22 cellular contexts compared by ENCODE assay signal in the genomic region with DNA sequence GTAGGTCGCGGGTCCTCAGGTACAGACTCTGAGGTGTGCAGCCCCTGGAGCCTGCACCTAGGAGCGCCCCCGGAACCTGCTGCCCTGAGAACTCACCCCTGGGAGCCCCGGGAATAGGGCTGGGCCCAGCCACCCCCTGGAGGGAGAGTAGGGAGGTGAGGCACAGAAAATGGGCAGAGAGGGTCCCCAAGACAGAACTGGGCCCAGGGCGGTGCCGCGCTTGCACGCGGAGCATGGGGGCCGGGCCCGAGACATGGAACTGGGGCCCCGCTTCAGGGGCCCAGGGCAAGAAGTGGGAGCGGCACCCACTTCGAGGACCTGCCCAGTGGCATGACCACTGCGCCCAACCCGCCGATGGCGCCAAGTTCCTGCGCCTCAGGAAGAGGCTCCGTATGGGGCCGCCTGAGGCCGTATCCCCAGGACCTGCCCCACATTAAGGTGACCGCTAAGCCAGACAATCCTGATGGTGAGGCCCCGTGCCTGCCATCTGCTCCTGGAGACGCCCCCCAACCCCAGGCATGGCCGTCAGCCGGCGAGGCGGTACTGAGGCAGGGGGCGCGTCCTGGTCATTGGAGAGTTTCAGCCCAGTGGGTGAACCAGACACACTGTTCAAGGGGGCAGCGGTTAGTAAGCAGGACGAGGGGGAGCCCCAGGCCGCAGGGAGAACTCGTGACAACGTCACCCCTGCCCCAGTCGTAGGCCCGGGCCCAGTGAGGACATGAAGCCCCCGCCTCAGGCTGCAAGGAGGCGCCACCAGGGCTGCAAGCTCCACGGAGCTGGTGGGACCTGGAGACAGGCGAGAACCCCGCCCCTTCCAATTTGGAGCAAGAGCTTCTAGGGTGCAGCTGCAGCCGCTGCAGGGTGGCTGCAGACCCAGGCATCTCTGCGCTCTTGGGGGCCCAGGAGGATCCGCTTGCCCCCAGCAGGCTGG.
A peak's percentile ranks its signal among the peaks of the same experiment; 100 is the strongest.
DNase-seq lines count a peak whose midpoint lies in the region; ATAC-seq and TF ChIP-seq lines count a peak whose summit lies in the region.
"Had no signal": no experiment of that assay in that cellular context is flagged by ENCODE, and none has a peak within 500 bp of the region (broad histone marks: within the 10 kb centered on the region; RNA-seq: fewer than 3 reads in every experiment).

No MANE protein-coding gene starts in this region.

- H3F3A ChIP-seq in SK-N-SH (replicated peaks; ENCODE audit: insufficient read depth), result no peaks in the 10 kb centered on the region

- TF ChIP-seq RAD21 in SK-N-SH (IDR thresholded peaks at IDR 0.05; ENCODE audit: low read length), result no peak

- H3K9ac ChIP-seq in SK-N-SH, result no peak overlapping the region
- H3K9ac ChIP-seq: BLaER1 treated with 17β-estradiol and CSF1 and Interleukin-3, amounts not matched to agents 10 nM and 100 nM had no signal

- ATAC-seq in SK-N-SH treated with all-trans-retinoic acid at 6 μM for 48 hours (no peak), lower lobe of right lung (peak; percentile 14 to 18), GM18520 (IDR thresholded peaks at IDR 0.05; ENCODE audit: unreplicated experiment) (no peak), HG03378 (IDR thresholded peaks at IDR 0.05; ENCODE audit: unreplicated experiment) (no peak), gastrocnemius medialis (no peak)
- ATAC-seq: HCT116 had no signal

- H3K36me3 ChIP-seq in SK-N-SH (replicated peaks in 1 of 2; ENCODE audit: control insufficient read depth in 1 of 2, insufficient read depth in 2 of 2, low read length in 1 of 2), result no peaks in the 10 kb centered on the region
- no peaks in the 10 kb centered on the region for H3K36me3 ChIP-seq in lower lobe of right lung
- H3K36me3 ChIP-seq in spleen, result no peaks in the 10 kb centered on the region
- no peaks in the 10 kb centered on the region for H3K36me3 ChIP-seq in gastrocnemius medialis
- H3K36me3 ChIP-seq: BLaER1 treated with 17β-estradiol and CSF1 and Interleukin-3, amounts not matched to agents 10 nM and 100 nM; MG63; Peyer's patch; SJCRH30 had no signal

- CTCF ChIA-PET in SK-N-SH (lab: Yijun Ruan, JAX), result interaction anchor here (1.2 kb wide), 1 partner anchor 10 kb away, joined by 4 read pairs; no protein-coding TSS in a partner anchor

- POLR2A ChIA-PET in SK-N-SH (lab: Yijun Ruan, JAX), result no interaction called here

- no peak for TF ChIP-seq EP300 in SK-N-SH (IDR thresholded peaks at IDR 0.05; ENCODE audit: borderline replicate concordance in 1 of 2, low read depth in 1 of 2, low read length in 1 of 2)

- in situ Hi-C loops in gastrocnemius medialis (cut with MboI; ENCODE audit: low sequenced_read_pairs in 4 of 4), result no loop called here

- H4K20me1 ChIP-seq in SK-N-SH (ENCODE audit: insufficient read depth), result no peaks in the 10 kb centered on the region
- H4K20me1 ChIP-seq: BLaER1 treated with 17β-estradiol and CSF1 and Interleukin-3, amounts not matched to agents 10 nM and 100 nM had no signal

- H3K9me3 ChIP-seq in SK-N-SH, result no peaks in the 10 kb centered on the region
- no peaks in the 10 kb centered on the region for H3K9me3 ChIP-seq in lower lobe of right lung
- peaks cover 0 to 10% (median 0%) of the 10 kb centered on the region in 8 donors for H3K9me3 ChIP-seq in spleen
- no peaks in the 10 kb centered on the region for H3K9me3 ChIP-seq in gastrocnemius medialis
- H3K9me3 ChIP-seq: MG63, Peyer's patch, SJCRH30 had no signal

- H3K27ac ChIP-seq in SK-N-SH (ENCODE audit: low read depth in 2 of 2, low read length in 1 of 2) (no peak overlapping the region), lower lobe of right lung (no peak overlapping the region), spleen (no peak overlapping the region), gastrocnemius medialis (no peak overlapping the region)
- H3K27ac ChIP-seq: 22Rv1; BLaER1 treated with 17β-estradiol and CSF1 and Interleukin-3, amounts not matched to agents 10 nM and 100 nM; Peyer's patch; SJCRH30 had no signal

- H3K79me2 ChIP-seq in SK-N-SH (ENCODE audit: insufficient read depth), result no peaks in the 10 kb centered on the region

- no peak overlapping the region for H2AFZ ChIP-seq in SK-N-SH (ENCODE audit: low read depth)

- 61% methylated on average over 14 of the region's 47 CpGs for WGBS in SK-N-SH (ENCODE audit: low lambda C conversion rate)
- WGBS in spleen, 5 donors, result 91 to 97% (median 94%) methylated on average over 36 to 47 of the region's 47 CpGs

- TF ChIP-seq CTCF in SK-N-SH (IDR thresholded peaks at IDR 0.05) (no peak), lower lobe of right lung (IDR thresholded peaks at IDR 0.05) (no peak), spleen (IDR thresholded peaks at IDR 0.05 in 8 of 11, conservative IDR thresholded peaks at IDR 0.05 in 3 of 11) (no peak), gastrocnemius medialis (IDR thresholded peaks at IDR 0.05 in 4 of 5, conservative IDR thresholded peaks at IDR 0.05 in 1 of 5) (no peak)

- H3K27me3 ChIP-seq in SK-N-SH (ENCODE audit: insufficient read depth) (0 out of 2 replicates have a peak, but pooled peaks cover 6% of the 10 kb centered on the region), lower lobe of right lung (ENCODE audit: low read depth) (no peaks in the 10 kb centered on the region), spleen (replicated peaks in 1 of 7) (peaks cover 0 to 4% (median 0%) of the 10 kb centered on the region in 7 donors), gastrocnemius medialis (no peaks in the 10 kb centered on the region)
- H3K27me3 ChIP-seq: BLaER1 treated with 17β-estradiol and CSF1 and Interleukin-3, amounts not matched to agents 10 nM and 100 nM; MG63; Peyer's patch; SJCRH30 had no signal

- peak; percentile 9 for DNase-seq in SK-N-SH
- peak; percentile 44 for DNase-seq in lower lobe of right lung
- DNase-seq in spleen, result peak; percentile 66
- DNase-seq in GM19238 (ENCODE audit: insufficient read length, low spot score), result no peak
- DNase-seq in gastrocnemius medialis, result no peak
- DNase-seq: ACHN; CD4-positive, alpha-beta memory T cell; Kasumi-1; MG63; NCI-H1417; NCI-H1694 treated with DMSO at 0.1 percent for 48 hours; NCI-H2081 treated with DMSO at 0.1 percent for 48 hours; NCI-H2171 treated with DMSO at 0.1 percent for 48 hours; NCI-H524 treated with DMSO at 0.1 percent for 48 hours; Peyer's patch had no signal

- H3K9me2 ChIP-seq in SK-N-SH, result no peaks in the 10 kb centered on the region

- intact Hi-C loops in lower lobe of right lung (cut with DNase I) (no loop called here), spleen (cut with DNase I; ENCODE audit: low total_unique reads) (no loop called here), gastrocnemius medialis (cut with DNase I; ENCODE audit: low total_unique reads) (no loop called here)

- H3K4me3 ChIP-seq in SK-N-SH (ENCODE audit: low read depth in 2 of 2, low read length in 1 of 2) (no peak overlapping the region), lower lobe of right lung (no peak overlapping the region), spleen (no peak overlapping the region), gastrocnemius medialis (no peak overlapping the region)
- H3K4me3 ChIP-seq: BLaER1 treated with 17β-estradiol and CSF1 and Interleukin-3, amounts not matched to agents 10 nM and 100 nM; MG63; Peyer's patch; SJCRH30 had no signal

- no peak overlapping the region for H3K4me2 ChIP-seq in SK-N-SH
- H3K4me2 ChIP-seq: BLaER1 treated with 17β-estradiol and CSF1 and Interleukin-3, amounts not matched to agents 10 nM and 100 nM had no signal

- H3K4me1 ChIP-seq in SK-N-SH (ENCODE audit: control insufficient read depth in 1 of 2, insufficient read depth in 2 of 2, low read depth in 1 of 2, low read length in 1 of 2), result no peaks in the 10 kb centered on the region
- H3K4me1 ChIP-seq in lower lobe of right lung, result no peaks in the 10 kb centered on the region
- H3K4me1 ChIP-seq in spleen, result no peaks in the 10 kb centered on the region
- no peaks in the 10 kb centered on the region for H3K4me1 ChIP-seq in gastrocnemius medialis
- H3K4me1 ChIP-seq: BLaER1 treated with 17β-estradiol and CSF1 and Interleukin-3, amounts not matched to agents 10 nM and 100 nM; Peyer's patch; SJCRH30 had no signal

- TF ChIP-seq POLR2A in spleen (IDR thresholded peaks at IDR 0.05) (no peak), gastrocnemius medialis (IDR thresholded peaks at IDR 0.05) (no peak)

TF ChIP-seq in SK-N-SH, 30 proteins besides CTCF, POLR2A, EP300 and RAD21 (continues in another document):
- TF ChIP-seq EZH2phosphoT487 (IDR thresholded peaks at IDR 0.05; ENCODE audit: borderline replicate concordance, low read depth) (no peak), NRF1 (IDR thresholded peaks at IDR 0.05; ENCODE audit: low read depth, low read length) (no peak), GATA2 (CRISPR knock-in tag; IDR thresholded peaks at IDR 0.05) (no peak), CHD2 (IDR thresholded peaks at IDR 0.05; ENCODE audit: low read length, partially characterized antibody) (no peak), GABPA (IDR thresholded peaks at IDR 0.05; ENCODE audit: low read depth) (no peak), TCF12 (IDR thresholded peaks at IDR 0.05) (no peak), JUND (IDR thresholded peaks at IDR 0.05) (no peak)
- TF ChIP-seq, protein P1, sequence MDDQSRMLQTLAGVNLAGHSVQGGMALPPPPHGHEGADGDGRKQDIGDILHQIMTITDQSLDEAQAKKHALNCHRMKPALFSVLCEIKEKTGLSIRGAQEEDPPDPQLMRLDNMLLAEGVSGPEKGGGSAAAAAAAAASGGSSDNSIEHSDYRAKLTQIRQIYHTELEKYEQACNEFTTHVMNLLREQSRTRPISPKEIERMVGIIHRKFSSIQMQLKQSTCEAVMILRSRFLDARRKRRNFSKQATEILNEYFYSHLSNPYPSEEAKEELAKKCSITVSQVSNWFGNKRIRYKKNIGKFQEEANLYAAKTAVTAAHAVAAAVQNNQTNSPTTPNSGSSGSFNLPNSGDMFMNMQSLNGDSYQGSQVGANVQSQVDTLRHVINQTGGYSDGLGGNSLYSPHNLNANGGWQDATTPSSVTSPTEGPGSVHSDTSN (IDR thresholded peaks at IDR 0.05), result no peak

TF ChIP-seq in SK-N-SH treated with all-trans-retinoic acid at 6 μM for 48 hours, 23 proteins besides CTCF, POLR2A, EP300 and RAD21 (continues in another document):
- no peak for TF ChIP-seq POU6F1 (CRISPR knock-in tag; IDR thresholded peaks at IDR 0.05; ENCODE audit: borderline replicate concordance, low read depth)
- no peak for TF ChIP-seq PPARA (CRISPR knock-in tag; IDR thresholded peaks at IDR 0.05; ENCODE audit: borderline replicate concordance)
- TF ChIP-seq GLIS3 (CRISPR knock-in tag; IDR thresholded peaks at IDR 0.05), result no peak

Comparison
In these comparisons a context has a peak if more than half of its experiments do, and no peak if none do; other contexts are left out.
1. DNase-seq: peak in SK-N-SH (single experiment), lower lobe of right lung (single experiment) and spleen (single experiment); none in GM19238 (single experiment) and gastrocnemius medialis (0 of 2).
2. ATAC-seq: peak in lower lobe of right lung (2 of 2); none in SK-N-SH treated with all-trans-retinoic acid at 6 μM for 48 hours (single experiment), GM18520 (single experiment), HG03378 (single experiment) and gastrocnemius medialis (0 of 2).